1 cellular context compared by ENCODE assay signal in genomic region chr19:3369337-3370213, GRCh38.
TF ChIP-seq lines count a peak whose summit lies in the region.

No MANE protein-coding gene starts in this region.

TF ChIP-seq in GM12878, 131 proteins besides CTCF, POLR2A, EP300 and RAD21 (continued from another document and continues in another):
- TF ChIP-seq PRDM15 (CRISPR knock-in tag; IDR thresholded peaks at IDR 0.05) (no peak), ZBTB4 (CRISPR knock-in tag; IDR thresholded peaks at IDR 0.05) (no peak), FOXM1 (IDR thresholded peaks at IDR 0.05; ENCODE audit: low read depth, low read length) (no peak), CBX5 (IDR thresholded peaks at IDR 0.05; ENCODE audit: low read depth) (no peak), ETV6 (conservative IDR thresholded peaks at IDR 0.05 in 1 of 2, IDR thresholded peaks at IDR 0.05 in 1 of 2; ENCODE audit: borderline replicate concordance in 1 of 2, low read depth in 1 of 2) (no peak), TCF3 (IDR thresholded peaks at IDR 0.05; ENCODE audit: borderline replicate concordance, insufficient read depth, low read depth, low read length) (no peak), POLR2AphosphoS5 (IDR thresholded peaks at IDR 0.05; ENCODE audit: low read length) (no peak), EGR1 (IDR thresholded peaks at IDR 0.05; ENCODE audit: borderline replicate concordance in 1 of 2, low read depth in 2 of 2, low read length in 2 of 2) (no peak), STAT1 (conservative IDR thresholded peaks at IDR 0.05) (no peak), CUX1 (IDR thresholded peaks at IDR 0.05; ENCODE audit: insufficient replicate concordance, low read depth, low read length) (no peak), TCF12 (IDR thresholded peaks at IDR 0.05; ENCODE audit: low read depth, low read length) (no peak), IKZF1 (conservative IDR thresholded peaks at IDR 0.05) (peak; percentile 96), ZNF217 (IDR thresholded peaks at IDR 0.05) (peak; percentile 41; the same call in 1 of the 2 replicates), GATAD2B (conservative IDR thresholded peaks at IDR 0.05; ENCODE audit: low read depth) (peak; percentile 72), ZNF687 (IDR thresholded peaks at IDR 0.05) (peak; percentile 66; the same call in 1 of the 2 replicates), MLLT1 (IDR thresholded peaks at IDR 0.05) (no peak), NBN (IDR thresholded peaks at IDR 0.05) (peak; percentile 27; the same call in 1 of the 2 replicates), CREB1 (IDR thresholded peaks at IDR 0.05; ENCODE audit: low read depth) (no peak), NFXL1 (IDR thresholded peaks at IDR 0.05; ENCODE audit: borderline replicate concordance) (no peak), HCFC1 (IDR thresholded peaks at IDR 0.05; ENCODE audit: low read length) (no peak), RBBP5 (conservative IDR thresholded peaks at IDR 0.05) (no peak), NFIC (IDR thresholded peaks at IDR 0.05; ENCODE audit: low read depth, low read length) (no peak), ZNF24 (IDR thresholded peaks at IDR 0.05) (peak; percentile 88), MTA2 (IDR thresholded peaks at IDR 0.05; ENCODE audit: low read depth) (no peak), POLR2AphosphoS2 (IDR thresholded peaks at IDR 0.05; ENCODE audit: low read depth, low read length) (no peak), LARP7 (IDR thresholded peaks at IDR 0.05) (no peak), ZNF207 (IDR thresholded peaks at IDR 0.05; ENCODE audit: borderline replicate concordance) (no peak), NRF1 (conservative IDR thresholded peaks at IDR 0.05; ENCODE audit: low read depth, low read length) (no peak), E2F4 (IDR thresholded peaks at IDR 0.05; ENCODE audit: low read depth, low read length) (no peak), BCL3 (IDR thresholded peaks at IDR 0.05; ENCODE audit: borderline replicate concordance, insufficient read depth, low read depth, low read length, poor library complexity, severe bottlenecking) (peak; percentile 79), SKIL (IDR thresholded peaks at IDR 0.05; ENCODE audit: low read depth, poor library complexity, severe bottlenecking) (no peak), ZNF384 (IDR thresholded peaks at IDR 0.05; ENCODE audit: borderline replicate concordance, low read depth, low read length) (no peak)
